ENCODE assay signal across 11 cellular contexts in the genomic region with DNA sequence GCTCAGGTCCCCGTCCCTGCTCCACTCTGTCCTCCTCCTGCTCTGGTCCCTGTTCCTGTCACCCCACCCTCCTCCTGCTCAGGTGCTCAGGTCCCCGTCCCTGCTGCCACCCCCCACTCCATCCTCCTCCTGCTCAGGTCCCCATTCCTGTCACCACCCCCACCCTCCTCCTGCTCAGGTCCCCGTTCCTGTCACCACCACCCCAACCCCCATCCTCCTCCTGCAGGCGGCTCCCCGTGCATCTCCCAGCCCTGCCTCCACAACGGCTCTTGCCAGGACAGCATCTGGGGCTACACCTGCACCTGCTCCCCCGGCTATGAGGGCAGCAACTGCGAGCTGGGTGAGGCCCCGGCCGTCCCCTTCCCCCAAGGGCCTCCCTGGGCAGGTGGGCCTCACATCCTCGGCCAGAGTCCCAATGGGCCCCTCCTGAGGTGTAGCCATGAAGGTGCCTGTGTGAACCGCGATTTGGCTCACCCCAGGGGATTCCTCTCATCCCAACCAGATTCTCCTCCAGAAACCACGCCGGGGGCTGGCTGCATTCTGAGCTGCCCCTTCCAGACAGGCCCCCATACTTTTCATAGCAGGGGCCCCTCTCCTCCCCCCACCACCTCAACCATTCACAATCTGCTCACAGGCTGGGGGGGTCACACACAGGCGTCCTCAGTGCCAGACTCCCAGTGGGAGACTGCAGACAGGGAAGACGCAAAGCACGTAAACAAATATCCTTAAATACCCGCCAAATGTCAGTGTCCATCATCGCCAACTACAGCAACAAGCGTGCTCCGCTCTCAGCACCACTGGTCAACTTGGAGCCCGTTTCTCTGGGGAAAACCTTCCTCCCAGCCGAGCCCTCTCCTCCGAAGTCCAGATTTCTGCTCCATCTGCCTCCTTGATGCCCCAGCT. TPM values are rescaled to one million over a fixed set of nuclear protein-coding genes. Genes with fewer than 3 reads are reported as not detected.
A peak's percentile ranks its signal among the peaks of the same experiment; 100 is the strongest.
DNase-seq lines count a peak whose midpoint lies in the region; ATAC-seq, FAIRE-seq and TF ChIP-seq lines count a peak whose summit lies in the region.
"Had no signal": no experiment of that assay in that cellular context is flagged by ENCODE, and none has a peak within 500 bp of the region (broad histone marks: within the 10 kb centered on the region; RNA-seq: fewer than 3 reads in every experiment).

No MANE protein-coding gene starts in this region.

- ATAC-seq in Right ventricle myocardium inferior (peak; percentile 30), left ventricle myocardium superior (no peak), GM19467 (IDR thresholded peaks at IDR 0.05; ENCODE audit: unreplicated experiment) (no peak)
- peak in 1 of 2 donors; percentile 54 for ATAC-seq in stimulated activated naive B cell treated with anti-CD40 and anti-IgM and Interleukin-4, amounts not matched to agents 10 μg/mL and 1 μg/mL and 100 μg/mL, for 72 hours (replicated peaks)

- TF ChIP-seq RAD21 in H1 (IDR thresholded peaks at IDR 0.05 in 1 of 2, conservative IDR thresholded peaks at IDR 0.05 in 1 of 2; ENCODE audit: low read depth in 2 of 2, low read length in 2 of 2), result no peak

- no peaks in the 10 kb centered on the region for H4K20me1 ChIP-seq in H1 (replicated peaks in 1 of 2; ENCODE audit: control insufficient read depth in 1 of 2, insufficient read depth in 2 of 2, low read length in 2 of 2)

- no peak overlapping the region for H3K4ac ChIP-seq in H1 (replicated peaks; ENCODE audit: insufficient read length, low read depth, low read length)

- no peaks in the 10 kb centered on the region for H3K79me1 ChIP-seq in H1 (ENCODE audit: low read depth, low read length)

- no peaks in the 10 kb centered on the region for H3K9me3 ChIP-seq in H1 (ENCODE audit: insufficient read depth in 2 of 2, low read depth in 1 of 2, low read length in 1 of 2)

- peak overlapping the region; percentile 56 for H3K27ac Mint-ChIP-seq in stimulated activated naive B cell treated with anti-CD40 and anti-IgM and Interleukin-4, amounts not matched to agents 10 μg/mL and 1 μg/mL and 100 μg/mL, for 72 hours

- intact Hi-C loops in Right ventricle myocardium inferior (cut with DNase I), result no loop called here
- intact Hi-C loops in left ventricle myocardium superior (cut with micrococcal nuclease), result no loop called here

- peaks cover 28 to 40% of the 10 kb centered on the region in 2 donors for H3K27me3 Mint-ChIP-seq in stimulated activated naive B cell treated with anti-CD40 and anti-IgM and Interleukin-4, amounts not matched to agents 10 μg/mL and 1 μg/mL and 100 μg/mL, for 72 hours

- no peak overlapping the region; the same call in 1 of the 2 replicates for H2BK5ac ChIP-seq in H1 (ENCODE audit: low read depth, low read length)

- H3K27ac ChIP-seq in H1 (ENCODE audit: low read depth, low read length), result no peak overlapping the region

- H2AK5ac ChIP-seq in H1 (ENCODE audit: low read depth, low read length), result no peak overlapping the region

- no peak overlapping the region for H2BK120ac ChIP-seq in H1 (replicated peaks; ENCODE audit: low read depth, low read length)

- no peak overlapping the region for H3K14ac ChIP-seq in H1 (ENCODE audit: insufficient read length)

- H2BK15ac ChIP-seq in H1 (ENCODE audit: low read length), result no peak overlapping the region

- H3K9me3 Mint-ChIP-seq in stimulated activated naive B cell treated with anti-CD40 and anti-IgM and Interleukin-4, amounts not matched to agents 10 μg/mL and 1 μg/mL and 100 μg/mL, for 72 hours, result peaks cover 3 to 4% of the 10 kb centered on the region in 2 donors

- peaks cover 4 to 11% of the 10 kb centered on the region in 2 donors for H3K36me3 Mint-ChIP-seq in stimulated activated naive B cell treated with anti-CD40 and anti-IgM and Interleukin-4, amounts not matched to agents 10 μg/mL and 1 μg/mL and 100 μg/mL, for 72 hours

- peak overlapping the region; percentile 41; the same call in 1 of the 2 replicates for H4K8ac ChIP-seq in H1 (ENCODE audit: extremely low read depth, insufficient read depth, low read length)

- no peaks in the 10 kb centered on the region for H3K27me3 ChIP-seq in H1 (replicated peaks in 1 of 4; ENCODE audit: control insufficient read depth in 3 of 4, extremely low read depth in 1 of 4, insufficient read depth in 3 of 4, low read length in 3 of 4)

- no peak overlapping the region for H3K23ac ChIP-seq in H1 (ENCODE audit: insufficient read length)

- no peak overlapping the region for H3K4me3 Mint-ChIP-seq in stimulated activated naive B cell treated with anti-CD40 and anti-IgM and Interleukin-4, amounts not matched to agents 10 μg/mL and 1 μg/mL and 100 μg/mL, for 72 hours

- FAIRE-seq in H1 (lab: Jason Lieb, UNC) (no peak), urothelium cell line (lab: Jason Lieb, UNC) (no peak)

- CTCF ChIA-PET in H1 (lab: Charles Lee; ENCODE audit: partially characterized antibody), result no interaction called here

- H3K4me2 ChIP-seq in H1 (ENCODE audit: insufficient read depth in 1 of 2, low read depth in 2 of 2, low read length in 2 of 2), result no peak overlapping the region

- POLR2A ChIA-PET in H1 (lab: Charles Lee; ENCODE audit: partially characterized antibody), result interaction anchor here (0.6 to 1.5 kb wide), 3 partner anchors 12 to 611 kb away, joined by 3 to 5 read pairs (median 4); no protein-coding TSS in a partner anchor

- no peak for TF ChIP-seq POLR2A in H1 (IDR thresholded peaks at IDR 0.05; ENCODE audit: control extremely low read depth in 1 of 2, low read depth in 2 of 2, low read length in 2 of 2)

- no peak overlapping the region for H3K56ac ChIP-seq in H1 (replicated peaks; ENCODE audit: insufficient read length, low read depth, low read length)

- no peak overlapping the region for H4K5ac ChIP-seq in H1 (ENCODE audit: insufficient read length, low read depth, low read length)

- TF ChIP-seq EP300 in H1 (IDR thresholded peaks at IDR 0.05; ENCODE audit: borderline replicate concordance in 1 of 2, low read depth in 2 of 2, low read length in 2 of 2), result no peak

- no peak for TF ChIP-seq CTCF in H1 (IDR thresholded peaks at IDR 0.05; ENCODE audit: control extremely low read depth in 1 of 3, insufficient read depth in 1 of 3, low read depth in 1 of 3, low read length in 3 of 3)

- H3K4me1 Mint-ChIP-seq in stimulated activated naive B cell treated with anti-CD40 and anti-IgM and Interleukin-4, amounts not matched to agents 10 μg/mL and 1 μg/mL and 100 μg/mL, for 72 hours, result peaks cover 4 to 6% of the 10 kb centered on the region in 2 donors

- no peak overlapping the region for H3K9ac ChIP-seq in H1 (replicated peaks in 1 of 4; ENCODE audit: extremely low read depth in 1 of 4, low read depth in 3 of 4, low read length in 3 of 4)

- peaks cover 0 to 2% (median 0%) of the 10 kb centered on the region in 4 experiments; a peak in 1 of 8 replicates for H3K36me3 ChIP-seq in H1 (ENCODE audit: control insufficient read depth in 2 of 4, insufficient read depth in 4 of 4, low read length in 3 of 4)
- H3K36me3 ChIP-seq: spleen had no signal

- H3K4me3 ChIP-seq in H1 (ENCODE audit: extremely low read depth in 1 of 4, insufficient read depth in 2 of 4, low read depth in 3 of 4, low read length in 4 of 4), result no peak overlapping the region
- H3K4me3 ChIP-seq: spleen had no signal

- no peak overlapping the region for H2BK12ac ChIP-seq in H1 (ENCODE audit: low read depth, low read length)

- H3K4me1 ChIP-seq in H1 (replicated peaks in 1 of 4; ENCODE audit: control insufficient read depth in 3 of 4, insufficient read depth in 4 of 4, low read length in 3 of 4), result peaks cover 0 to 22% (median 13%) of the 10 kb centered on the region in 4 experiments; a peak in 6 of 7 replicates

- WGBS in H1 (ENCODE audit: extremely low coverage in 1 of 2, insufficient coverage in 1 of 2, insufficient read length in 1 of 2, insufficient replicate concordance in 2 of 2, low coverage in 1 of 2, low lambda C conversion rate in 2 of 2, missing lambda C conversion rate in 1 of 2), 2 experiments, result 83% methylated on average over 20 of the region's 25 CpGs; no CpG with 5 or more reads in 1 of the 2 experiments

- no peak overlapping the region for H3K18ac ChIP-seq in H1 (ENCODE audit: extremely low read depth, low read length)

- no peak overlapping the region for H2BK20ac ChIP-seq in H1 (ENCODE audit: low read length)

- H4K91ac ChIP-seq in H1 (replicated peaks; ENCODE audit: insufficient read length, low read length), result no peak overlapping the region

- H3K23me2 ChIP-seq in H1 (ENCODE audit: low read depth, low read length), result no peaks in the 10 kb centered on the region; the same call in 1 of the 2 replicates

- DNase-seq in Right ventricle myocardium inferior (ENCODE audit: missing footprints) (no peak), left ventricle myocardium superior (no peak), NCI-H69 (lab: John Stamatoyannopoulos, UW) (peak; percentile 67), H1 (ENCODE audit: low read depth in 1 of 2, low spot score in 2 of 2) (no peak), urothelium cell line (ENCODE audit: low spot score) (no peak), NOMO-1 treated with DMSO at 0.1 percent for 48 hours (lab: John Stamatoyannopoulos, UW; ENCODE audit: unreplicated experiment) (no peak)
- DNase-seq in stimulated activated naive B cell treated with anti-CD40 and anti-IgM and Interleukin-4, amounts not matched to agents 10 μg/mL and 1 μg/mL and 100 μg/mL, for 72 hours, result no peak
- DNase-seq: MM.1S, OCI-M1, spleen had no signal

- H3K79me2 ChIP-seq in H1 (ENCODE audit: control insufficient read depth in 1 of 2, insufficient read depth in 2 of 2, low read length in 2 of 2), result no peaks in the 10 kb centered on the region

- no peak overlapping the region for H2AFZ ChIP-seq in H1 (ENCODE audit: low read length)

RNA-seq across cellular contexts. Expression of gene PROZ, which starts 4.6 kb away (rescaled TPM):
- total RNA-seq in Right ventricle myocardium inferior (not detected), left ventricle myocardium superior (not detected)
- total RNA-seq in H1 (2021; fragmentation: NEBNext Ultra II Directional; extraction: Animal tissue kit (Norgen Biotek cat#: 25700)), result not detected in 2 replicates
- polyA plus RNA-seq in H1 (2011; rRNA removed), result 0.05 TPM in 1 of 2 replicates, not detected in the other
- 0.05 TPM for polyA plus RNA-seq in H1 (2011; cell fraction: cytosol; rRNA removed)
- 0.68 TPM for polyA plus RNA-seq in H1 (2011; cell fraction: nucleus; rRNA removed)
- polyA plus RNA-seq in H1 (2012, experiment 1 of 2), result 0.50 to 0.68 TPM (median 0.63 TPM) in 3 of 4 replicates, not detected in the other
- 0.12 TPM for polyA plus RNA-seq in H1 (2012, experiment 2 of 2)
- not detected for polyA plus RNA-seq in H1 (2013, experiment 1 of 2)
- not detected for polyA plus RNA-seq in H1 (2013, experiment 2 of 2)
- not detected in 2 replicates for polyA minus RNA-seq in H1 (2011; rRNA and poly(A)+ RNA removed)
- not detected for polyA minus RNA-seq in H1 (2011; cell fraction: cytosol; rRNA and poly(A)+ RNA removed)
- not detected for polyA minus RNA-seq in H1 (2011; cell fraction: nucleus; rRNA and poly(A)+ RNA removed)
- total RNA-seq: spleen had no signal

RNA-seq across cellular contexts. Expression of gene F10, which starts 40.4 kb away (rescaled TPM):
- total RNA-seq in Right ventricle myocardium inferior, result 5.2 TPM
- 7.1 TPM for total RNA-seq in left ventricle myocardium superior
- total RNA-seq in H1 (2021; fragmentation: NEBNext Ultra II Directional; extraction: Animal tissue kit (Norgen Biotek cat#: 25700)), result 2.0 and 2.3 TPM in 2 replicates
- 3.5 and 4.2 TPM in 2 replicates for polyA plus RNA-seq in H1 (2011; rRNA removed)
- polyA plus RNA-seq in H1 (2011; cell fraction: cytosol; rRNA removed), result 3.9 TPM
- 3.1 TPM for polyA plus RNA-seq in H1 (2011; cell fraction: nucleus; rRNA removed)
- polyA plus RNA-seq in H1 (2012, experiment 1 of 2), result 1.9 to 3.5 TPM (median 2.6 TPM) in 4 replicates
- polyA plus RNA-seq in H1 (2012, experiment 2 of 2), result 1.4 TPM
- polyA plus RNA-seq in H1 (2013, experiment 1 of 2), result 2.9 TPM
- 3.4 TPM for polyA plus RNA-seq in H1 (2013, experiment 2 of 2)
- polyA minus RNA-seq in H1 (2011; rRNA and poly(A)+ RNA removed), result 0.91 and 1.4 TPM in 2 replicates
- polyA minus RNA-seq in H1 (2011; cell fraction: cytosol; rRNA and poly(A)+ RNA removed), result 0.81 TPM
- 1.6 TPM for polyA minus RNA-seq in H1 (2011; cell fraction: nucleus; rRNA and poly(A)+ RNA removed)

RNA-seq across cellular contexts. Expression of gene PCID2, which starts 45.4 kb away (rescaled TPM):
- total RNA-seq in Right ventricle myocardium inferior, result 57.2 TPM
- total RNA-seq in left ventricle myocardium superior, result 61.3 TPM
- 72.8 and 75.1 TPM in 2 replicates for total RNA-seq in H1 (2021; fragmentation: NEBNext Ultra II Directional; extraction: Animal tissue kit (Norgen Biotek cat#: 25700))
- polyA plus RNA-seq in H1 (2011; rRNA removed), result 53.8 and 72.4 TPM in 2 replicates
- 93.3 TPM for polyA plus RNA-seq in H1 (2011; cell fraction: cytosol; rRNA removed)
- 68.1 TPM for polyA plus RNA-seq in H1 (2011; cell fraction: nucleus; rRNA removed)
- polyA plus RNA-seq in H1 (2012, experiment 1 of 2), result 64.7 to 89.2 TPM (median 76.4 TPM) in 4 replicates
- polyA plus RNA-seq in H1 (2012, experiment 2 of 2), result 14.9 TPM
- 55.6 TPM for polyA plus RNA-seq in H1 (2013, experiment 1 of 2)
- 51.0 TPM for polyA plus RNA-seq in H1 (2013, experiment 2 of 2)
- polyA minus RNA-seq in H1 (2011; rRNA and poly(A)+ RNA removed), result 82.6 and 138 TPM in 2 replicates
- 46.4 TPM for polyA minus RNA-seq in H1 (2011; cell fraction: cytosol; rRNA and poly(A)+ RNA removed)
- polyA minus RNA-seq in H1 (2011; cell fraction: nucleus; rRNA and poly(A)+ RNA removed), result 79.3 TPM

RNA-seq across cellular contexts. Expression of gene CUL4A, which starts 46.4 kb away (rescaled TPM):
- 143 TPM for total RNA-seq in Right ventricle myocardium inferior
- 160 TPM for total RNA-seq in left ventricle myocardium superior
- total RNA-seq in H1 (2021; fragmentation: NEBNext Ultra II Directional; extraction: Animal tissue kit (Norgen Biotek cat#: 25700)), result 99.3 and 101 TPM in 2 replicates
- polyA plus RNA-seq in H1 (2011; rRNA removed), result 54.7 and 75.1 TPM in 2 replicates
- polyA plus RNA-seq in H1 (2011; cell fraction: cytosol; rRNA removed), result 59.7 TPM
- polyA plus RNA-seq in H1 (2011; cell fraction: nucleus; rRNA removed), result 109 TPM
- polyA plus RNA-seq in H1 (2012, experiment 1 of 2), result 75.0 to 86.5 TPM (median 78.8 TPM) in 4 replicates
- polyA plus RNA-seq in H1 (2012, experiment 2 of 2), result 36.5 TPM
- 51.4 TPM for polyA plus RNA-seq in H1 (2013, experiment 1 of 2)
- 51.4 TPM for polyA plus RNA-seq in H1 (2013, experiment 2 of 2)
- 85.1 and 87.1 TPM in 2 replicates for polyA minus RNA-seq in H1 (2011; rRNA and poly(A)+ RNA removed)
- polyA minus RNA-seq in H1 (2011; cell fraction: cytosol; rRNA and poly(A)+ RNA removed), result 41.0 TPM
- polyA minus RNA-seq in H1 (2011; cell fraction: nucleus; rRNA and poly(A)+ RNA removed), result 91.3 TPM

RNA-seq across cellular contexts. Expression of gene F7, which starts 57.4 kb away (rescaled TPM):
- total RNA-seq in Right ventricle myocardium inferior (not detected), left ventricle myocardium superior (not detected)
- total RNA-seq in H1 (2021; fragmentation: NEBNext Ultra II Directional; extraction: Animal tissue kit (Norgen Biotek cat#: 25700)), result 0.43 and 0.67 TPM in 2 replicates
- polyA plus RNA-seq in H1 (2011; rRNA removed), result 0.85 and 0.98 TPM in 2 replicates
- 0.93 TPM for polyA plus RNA-seq in H1 (2011; cell fraction: cytosol; rRNA removed)
- 4.3 TPM for polyA plus RNA-seq in H1 (2011; cell fraction: nucleus; rRNA removed)
- polyA plus RNA-seq in H1 (2012, experiment 1 of 2), result 0.39 to 1.4 TPM (median 0.95 TPM) in 4 replicates
- 0.12 TPM for polyA plus RNA-seq in H1 (2012, experiment 2 of 2)
- 0.18 TPM for polyA plus RNA-seq in H1 (2013, experiment 1 of 2)
- 0.18 TPM for polyA plus RNA-seq in H1 (2013, experiment 2 of 2)
- 1.5 and 3.2 TPM in 2 replicates for polyA minus RNA-seq in H1 (2011; rRNA and poly(A)+ RNA removed)
- polyA minus RNA-seq in H1 (2011; cell fraction: cytosol; rRNA and poly(A)+ RNA removed), result not detected
- polyA minus RNA-seq in H1 (2011; cell fraction: nucleus; rRNA and poly(A)+ RNA removed), result 2.6 TPM
- total RNA-seq: spleen had no signal
